In genomic region chr6:41818271-41819054, GRCh38 we compare ENCODE assay signal across 1 cellular context.
TF ChIP-seq lines count a peak whose summit lies in the region.

No MANE protein-coding gene starts in this region.

TF ChIP-seq in K562, 482 proteins besides CTCF, POLR2A, EP300 and RAD21 (continued from another document):
- TF ChIP-seq TRIM24 (IDR thresholded peaks at IDR 0.05) (peak; percentile 77 to 92), ZNF436 (CRISPR knock-in tag; IDR thresholded peaks at IDR 0.05) (no peak), EP400 (IDR thresholded peaks at IDR 0.05) (peak; percentile 75), STAT5A (IDR thresholded peaks at IDR 0.05; ENCODE audit: borderline replicate concordance, low read length) (peak; percentile 84), SMARCE1 (IDR thresholded peaks at IDR 0.05) (peak; percentile 76), ZNF445 (CRISPR knock-in tag; IDR thresholded peaks at IDR 0.05; ENCODE audit: low read depth) (0 out of 2 replicates have a peak, but pooled peaks have one; percentile 7), MECOM (CRISPR knock-in tag; IDR thresholded peaks at IDR 0.05) (0 out of 2 replicates have a peak, but pooled peaks have one; percentile 20), CBX3 (IDR thresholded peaks at IDR 0.05; ENCODE audit: borderline replicate concordance in 1 of 2, low read length in 2 of 2) (peak in 1 of 2 experiments; percentile 82; a peak in 2 of 3 replicates), PKNOX1 (IDR thresholded peaks at IDR 0.05) (peak; percentile 90), GATAD2B (IDR thresholded peaks at IDR 0.05; ENCODE audit: borderline replicate concordance) (peak; percentile 59; the same call in 1 of the 2 replicates), PRDM10 (IDR thresholded peaks at IDR 0.05; ENCODE audit: partially characterized antibody) (peak; percentile 78), ZFX (CRISPR knock-in tag; IDR thresholded peaks at IDR 0.05) (peak; percentile 49; the same call in 1 of the 2 replicates), ARID3A (IDR thresholded peaks at IDR 0.05; ENCODE audit: borderline replicate concordance, low read depth, low read length) (peak; percentile 94), NCOR1 (IDR thresholded peaks at IDR 0.05) (peak; percentile 88), MTA2 (IDR thresholded peaks at IDR 0.05; ENCODE audit: low read depth) (peak; percentile 87), MNT (conservative IDR thresholded peaks at IDR 0.05) (peak; percentile 75 to 80), DMBX1 (CRISPR knock-in tag; IDR thresholded peaks at IDR 0.05; ENCODE audit: borderline replicate concordance) (no peak), ZNF584 (CRISPR knock-in tag; IDR thresholded peaks at IDR 0.05; ENCODE audit: low read depth) (peak; percentile 55), HDAC2 (IDR thresholded peaks at IDR 0.05) (peak; percentile 68), ZNF318 (IDR thresholded peaks at IDR 0.05; ENCODE audit: borderline replicate concordance in 1 of 2, low read depth in 1 of 2) (no peak), ZNF76 (CRISPR knock-in tag; IDR thresholded peaks at IDR 0.05; ENCODE audit: borderline replicate concordance) (no peak), NR2C1 (IDR thresholded peaks at IDR 0.05) (peak; percentile 75), NR2C1 (tag; IDR thresholded peaks at IDR 0.05) (peak; percentile 70), GTF2E2 (tag; IDR thresholded peaks at IDR 0.05) (no peak)
